Comparison of ENCODE assay signal across 27 cellular contexts in genomic region chr2:80396276-80396675, GRCh38.
"Had no signal": no experiment of that assay in that cellular context is flagged by ENCODE, and none has a peak within 500 bp of the region (broad histone marks: within the 10 kb centered on the region; RNA-seq: fewer than 3 reads in every experiment).

No MANE protein-coding gene starts in this region.

- H3K27me3 ChIP-seq: hepatocyte, neutrophil, right atrium auricular region, stomach, testis, thyroid gland, transverse colon, upper lobe of left lung, vagina had no signal

- H3K4me1 ChIP-seq: left ventricle myocardium inferior, parathyroid adenoma, right atrium auricular region, stomach, testis, thyroid gland, transverse colon, upper lobe of left lung, vagina had no signal

- H2AFZ ChIP-seq: hepatocyte, parathyroid adenoma had no signal

- H3K79me2 ChIP-seq: hepatocyte, parathyroid adenoma had no signal

- H3K27ac Mint-ChIP-seq: memory B cell; naive thymus-derived CD8-positive, alpha-beta T cell; nephron; progenitor cell of endocrine pancreas; stimulated activated naive B cell treated with anti-CD40 and anti-IgM and Interleukin-4, amounts not matched to agents 10 μg/mL and 1 μg/mL and 100 μg/mL, for 72 hours had no signal

- H3K9ac ChIP-seq: parathyroid adenoma had no signal

- H3K4me1 Mint-ChIP-seq: memory B cell; naive thymus-derived CD8-positive, alpha-beta T cell; nephron; neural crest cell; stimulated activated naive B cell treated with anti-CD40 and anti-IgM and Interleukin-4, amounts not matched to agents 10 μg/mL and 1 μg/mL and 100 μg/mL, for 72 hours had no signal

- H3K4me2 ChIP-seq: hepatocyte had no signal

- H3K4me3 ChIP-seq: hepatocyte, left ventricle myocardium inferior, lung, right atrium auricular region, skin epidermis, stomach, testis, thyroid gland, transverse colon, upper lobe of left lung, vagina had no signal

- H3K27me3 Mint-ChIP-seq: memory B cell; naive thymus-derived CD8-positive, alpha-beta T cell; progenitor cell of endocrine pancreas; stimulated activated naive B cell treated with anti-CD40 and anti-IgM and Interleukin-4, amounts not matched to agents 10 μg/mL and 1 μg/mL and 100 μg/mL, for 72 hours had no signal

- ATAC-seq: naive thymus-derived CD8-positive, alpha-beta T cell; sciatic nerve; stimulated activated naive B cell treated with anti-CD40 and anti-IgM and Interleukin-4, amounts not matched to agents 10 μg/mL and 1 μg/mL and 100 μg/mL, for 72 hours; stimulated activated naive CD8-positive, alpha-beta T cell treated with anti-CD3 and anti-CD28 coated beads, Interleukin-15, Interleukin-2, amounts not matched to agents 100 U/mL and 50 U/mL, for 24 hours had no signal

- H3K9me3 ChIP-seq: left ventricle myocardium inferior, neutrophil, right atrium auricular region, stomach, testis, thyroid gland, transverse colon, upper lobe of left lung, vagina had no signal

- H3K27ac ChIP-seq: hepatocyte, left ventricle myocardium inferior, neutrophil, parathyroid adenoma, right atrium auricular region, skin epidermis, stomach, testis, thyroid gland, transverse colon, upper lobe of left lung, vagina had no signal

- H3K36me3 ChIP-seq: left ventricle myocardium inferior, neutrophil, right atrium auricular region, stomach, thyroid gland, transverse colon, upper lobe of left lung, vagina had no signal

- H3K36me3 Mint-ChIP-seq: memory B cell; naive thymus-derived CD8-positive, alpha-beta T cell; stimulated activated naive B cell treated with anti-CD40 and anti-IgM and Interleukin-4, amounts not matched to agents 10 μg/mL and 1 μg/mL and 100 μg/mL, for 72 hours had no signal

- DNase-seq: islet precursor cell; left ventricle myocardium inferior; naive thymus-derived CD8-positive, alpha-beta T cell; occipital lobe; stimulated activated CD4-positive, alpha-beta T cell treated with anti-CD3 and anti-CD28 coated beads, Interleukin-12 subunit alpha, Interleukin-12 subunit beta, amount 100 ng/mL, for 4 hours; stimulated activated CD4-positive, alpha-beta T cell treated with anti-CD3 and anti-CD28 coated beads, Interleukin-15, amount 100 ng/mL, for 24 hours; stimulated activated CD4-positive, alpha-beta T cell treated with anti-CD3 and anti-CD28 coated beads, Interleukin-2, amount 100 ng/mL, for 24 hours; stimulated activated CD4-positive, alpha-beta T cell treated with anti-CD3 and anti-CD28 coated beads, Interleukin-4, amount 100 ng/mL, for 1 hour; stimulated activated naive B cell treated with anti-CD40 and anti-IgM and Interleukin-4, amounts not matched to agents 10 μg/mL and 1 μg/mL and 100 μg/mL, for 72 hours; stimulated activated naive CD8-positive, alpha-beta T cell treated with anti-CD3 and anti-CD28 coated beads, Interleukin-15, Interleukin-2, amounts not matched to agents 100 U/mL and 50 U/mL, for 24 hours; stomach; testis; thyroid gland; transverse colon; upper lobe of left lung had no signal

- H3K4me3 Mint-ChIP-seq: memory B cell; naive thymus-derived CD8-positive, alpha-beta T cell; nephron; neural crest cell; stimulated activated naive B cell treated with anti-CD40 and anti-IgM and Interleukin-4, amounts not matched to agents 10 μg/mL and 1 μg/mL and 100 μg/mL, for 72 hours had no signal
